In genomic region chr6:116073765-116074450, GRCh38 we compare ENCODE assay signal across 14 cellular contexts. TPM values are rescaled to one million over a fixed set of nuclear protein-coding genes. Genes with fewer than 3 reads are reported as not detected.
DNase-seq lines count a peak whose midpoint lies in the region; ATAC-seq lines count a peak whose summit lies in the region.
"Had no signal": no experiment of that assay in that cellular context is flagged by ENCODE, and none has a peak within 500 bp of the region (broad histone marks: within the 10 kb centered on the region; RNA-seq: fewer than 3 reads in every experiment).

No MANE protein-coding gene starts in this region.

- H3K9me3 Mint-ChIP-seq in activated T-cell treated with anti-CD3 and anti-CD28 coated beads, Interleukin-2, amount 50 U/mL, for 72 hours: no peaks in the 10 kb centered on the region
- H3K9me3 Mint-ChIP-seq: activated naive CD8-positive, alpha-beta T cell treated with anti-CD3 and anti-CD28 coated beads for 36 hours had no signal

- no peak overlapping the region for H3K27ac Mint-ChIP-seq in activated T-cell treated with anti-CD3 and anti-CD28 coated beads, Interleukin-2, amount 50 U/mL, for 72 hours
- H3K27ac Mint-ChIP-seq: activated naive CD8-positive, alpha-beta T cell treated with anti-CD3 and anti-CD28 coated beads for 36 hours had no signal

- peaks cover 7% of the 10 kb centered on the region for H3K4me1 Mint-ChIP-seq in activated T-cell treated with anti-CD3 and anti-CD28 coated beads, Interleukin-2, amount 50 U/mL, for 72 hours (ENCODE audit: low read depth)

- H3K36me3 Mint-ChIP-seq in activated T-cell treated with anti-CD3 and anti-CD28 coated beads, Interleukin-2, amount 50 U/mL, for 72 hours (ENCODE audit: insufficient read depth in 2 of 2): no peaks in the 10 kb centered on the region
- H3K36me3 Mint-ChIP-seq: activated naive CD8-positive, alpha-beta T cell treated with anti-CD3 and anti-CD28 coated beads for 36 hours had no signal

- DNase-seq in activated T-cell treated with anti-CD3 and anti-CD28 coated beads, Interleukin-2, amount 50 U/mL, for 72 hours: no peak
- DNase-seq in activated T-cell treated with anti-CD3 and anti-CD28 coated beads for 4 hours (no peak), RKO (ENCODE audit: low spot score) (peak; percentile 63), fibroblast of peridontal ligament (ENCODE audit: extremely low read depth) (peak; percentile 35), NCI-H128 (lab: John Stamatoyannopoulos, UW; ENCODE audit: unreplicated experiment) (no peak), DMS153 treated with DMSO at 0.1 percent for 48 hours (lab: John Stamatoyannopoulos, UW; ENCODE audit: unreplicated experiment) (no peak), ureter (ENCODE audit: low spot score) (no peak)
- no peak for DNase-seq in central memory CD4-positive, alpha-beta T cell
- DNase-seq: activated CD8-positive, alpha-beta memory T cell treated with anti-CD3 and anti-CD28 coated beads for 24 hours; activated naive CD8-positive, alpha-beta T cell treated with anti-CD3 and anti-CD28 coated beads for 36 hours; dorsolateral prefrontal cortex; mucosa of descending colon; NCI-H1694 treated with DMSO at 0.1 percent for 48 hours; substantia nigra had no signal

- H3K4me3 Mint-ChIP-seq in activated T-cell treated with anti-CD3 and anti-CD28 coated beads, Interleukin-2, amount 50 U/mL, for 72 hours: no peak overlapping the region
- H3K4me3 Mint-ChIP-seq: activated naive CD8-positive, alpha-beta T cell treated with anti-CD3 and anti-CD28 coated beads for 36 hours had no signal

- peaks cover 6% of the 10 kb centered on the region for H3K27me3 Mint-ChIP-seq in activated T-cell treated with anti-CD3 and anti-CD28 coated beads, Interleukin-2, amount 50 U/mL, for 72 hours (ENCODE audit: low read depth)

- peak; percentile 36 to 44 for ATAC-seq in activated T-cell treated with anti-CD3 and anti-CD28 coated beads, Interleukin-2, amount 50 U/mL, for 72 hours (replicated peaks in 1 of 2)
- ATAC-seq: mucosa of descending colon had no signal

RNA-seq across cellular contexts. Expression of gene FRK, which starts 13.2 kb away (rescaled TPM):
- under 1 TPM; 0.02 to 0.05 TPM for total RNA-seq in activated T-cell treated with anti-CD3 and anti-CD28 coated beads, Interleukin-2, amount 50 U/mL, for 72 hours
- total RNA-seq in ureter: 11.5 TPM

RNA-seq across cellular contexts. Expression of gene NT5DC1, which starts 26.7 kb away (rescaled TPM):
- 10 to 100 TPM; 49.2 to 55.8 TPM for total RNA-seq in activated T-cell treated with anti-CD3 and anti-CD28 coated beads, Interleukin-2, amount 50 U/mL, for 72 hours
- total RNA-seq in ureter: 41.6 TPM

RNA-seq across cellular contexts. Expression of gene COL10A1, which starts 52.0 kb away (rescaled TPM):
- not detected for total RNA-seq in activated T-cell treated with anti-CD3 and anti-CD28 coated beads, Interleukin-2, amount 50 U/mL, for 72 hours
- not detected for total RNA-seq in ureter
- total RNA-seq: activated naive CD8-positive, alpha-beta T cell treated with anti-CD3 and anti-CD28 coated beads for 36 hours; mucosa of descending colon had no signal

Comparison
In these comparisons a context has a peak if more than half of its experiments do, and no peak if none do; other contexts are left out.
1. DNase-seq: peak in RKO (single experiment) and fibroblast of peridontal ligament (single experiment); none in activated T-cell treated with anti-CD3 and anti-CD28 coated beads, Interleukin-2, amount 50 U/mL, for 72 hours (0 of 2), activated T-cell treated with anti-CD3 and anti-CD28 coated beads for 4 hours (single experiment), central memory CD4-positive, alpha-beta T cell (single experiment), NCI-H128 (single experiment), DMS153 treated with DMSO at 0.1 percent for 48 hours (single experiment) and ureter (single experiment).
2. RNA of gene FRK, which starts 13.2 kb away (total RNA-seq): 11.5 TPM in ureter (single experiment); 0.02 to 0.05 TPM in activated T-cell treated with anti-CD3 and anti-CD28 coated beads, Interleukin-2, amount 50 U/mL, for 72 hours; every median in the first group is over 10 times any median in the second.